ENCODE assay signal across 17 cellular contexts in genomic region chr10:89118091-89118490, GRCh38.
A peak's percentile ranks its signal among the peaks of the same experiment; 100 is the strongest.
DNase-seq lines count a peak whose midpoint lies in the region; ATAC-seq and TF ChIP-seq lines count a peak whose summit lies in the region.
"Had no signal": no experiment of that assay in that cellular context is flagged by ENCODE, and none has a peak within 500 bp of the region (broad histone marks: within the 10 kb centered on the region; RNA-seq: fewer than 3 reads in every experiment).

No MANE protein-coding gene starts in this region.

- H3F3A ChIP-seq in SK-N-SH (replicated peaks; ENCODE audit: insufficient read depth) (peaks cover 12% of the 10 kb centered on the region), GM23338 (replicated peaks; ENCODE audit: low read depth) (no peaks in the 10 kb centered on the region)

- no peaks in the 10 kb centered on the region for H3K36me3 Mint-ChIP-seq in GM23338 (ENCODE audit: low read depth)
- H3K36me3 Mint-ChIP-seq: activated CD4-positive, alpha-beta memory T cell treated with anti-CD3 and anti-CD28 coated beads for 36 hours; neural progenitor cell; stimulated activated memory B cell treated with anti-CD40 and anti-IgM and Interleukin-4, amounts not matched to agents 10 μg/mL and 1 μg/mL and 100 μg/mL, for 72 hours had no signal

- no peaks in the 10 kb centered on the region for H3K9me3 ChIP-seq in SK-N-SH
- no peaks in the 10 kb centered on the region for H3K9me3 ChIP-seq in tibial nerve
- H3K9me3 ChIP-seq: esophagus squamous epithelium had no signal

- H3K4me2 ChIP-seq in SK-N-SH: no peak overlapping the region
- H3K4me2 ChIP-seq in GM23338: no peak overlapping the region
- H3K4me2 ChIP-seq: neural progenitor cell had no signal

- no peak for TF ChIP-seq CTCF in SK-N-SH (IDR thresholded peaks at IDR 0.05)
- no peak for TF ChIP-seq CTCF in RWPE1 (conservative IDR thresholded peaks at IDR 0.05; ENCODE audit: low read depth)
- no peak for TF ChIP-seq CTCF in tibial nerve (IDR thresholded peaks at IDR 0.05)
- TF ChIP-seq CTCF in GM23338 (conservative IDR thresholded peaks at IDR 0.05; ENCODE audit: low read depth in 2 of 2): no peak

- WGBS in SK-N-SH (ENCODE audit: low lambda C conversion rate): 60% methylated on average over 1 of the region's 1 CpG
- WGBS in tibial nerve, 2 donors: 94 to 97% methylated on average over 1 of the region's 1 CpG

- POLR2A ChIA-PET in SK-N-SH (lab: Yijun Ruan, JAX) (no interaction called here), RWPE1 (lab: Yijun Ruan, JAX; ENCODE audit: low non-redundant PET) (no interaction called here)

- no peak for ATAC-seq in SK-N-SH treated with all-trans-retinoic acid at 6 μM for 48 hours
- no peak for ATAC-seq in Right ventricle myocardium inferior
- ATAC-seq in GM23338: no peak
- ATAC-seq: sciatic nerve; stimulated activated memory B cell treated with anti-CD40 and anti-IgM and Interleukin-4, amounts not matched to agents 10 μg/mL and 1 μg/mL and 100 μg/mL, for 72 hours had no signal

- H2AFZ ChIP-seq in SK-N-SH (ENCODE audit: low read depth): no peak overlapping the region
- no peak overlapping the region; the same call in 1 of the 2 replicates for H2AFZ ChIP-seq in GM23338
- H2AFZ ChIP-seq: neural progenitor cell had no signal

- intact Hi-C loops in Right ventricle myocardium inferior (cut with DNase I): no loop called here

- CTCF ChIA-PET in SK-N-SH (lab: Yijun Ruan, JAX): interaction anchor here (2.2 kb wide), 1 partner anchor 88 kb away, joined by 7 read pairs; no protein-coding TSS in a partner anchor
- CTCF ChIA-PET in RWPE1 (lab: Yijun Ruan, JAX): interaction anchor here (0.7 kb wide), 1 partner anchor 54 kb away, joined by 3 read pairs; no protein-coding TSS in a partner anchor

- H3K4me3 ChIP-seq in SK-N-SH (ENCODE audit: low read depth in 2 of 2, low read length in 1 of 2) (no peak overlapping the region), tibial nerve (no peak overlapping the region), GM23338 (no peak overlapping the region)
- H3K4me3 ChIP-seq: esophagus squamous epithelium, neural progenitor cell, SK-N-MC had no signal

- no peak for DNase-seq in SK-N-SH
- peak; percentile 89 for DNase-seq in RWPE1 (ENCODE audit: low spot score)
- DNase-seq in fibroblast of peridontal ligament (ENCODE audit: extremely low read depth): peak; percentile 32
- DNase-seq in Right ventricle myocardium inferior (ENCODE audit: missing footprints): no peak
- no peak for DNase-seq in tibial nerve (ENCODE audit: low spot score in 2 of 2)
- no peak for DNase-seq in iPS-NIHi7 (ENCODE audit: extremely low spot score)
- DNase-seq in GM23338 (ENCODE audit: low spot score): no peak
- DNase-seq: activated CD4-positive, alpha-beta memory T cell treated with anti-CD3 and anti-CD28 coated beads for 36 hours; cortex of kidney; esophagus squamous epithelium; H9 had no signal

- H3K79me2 ChIP-seq in SK-N-SH (ENCODE audit: insufficient read depth) (no peaks in the 10 kb centered on the region), GM23338 (replicated peaks; ENCODE audit: insufficient read depth) (no peaks in the 10 kb centered on the region)

- H3K27ac Mint-ChIP-seq in GM23338: no peak overlapping the region
- H3K27ac Mint-ChIP-seq: activated CD4-positive, alpha-beta memory T cell treated with anti-CD3 and anti-CD28 coated beads for 36 hours; activated T-helper 1 cell treated with anti-CD3 and anti-CD28 coated beads, Interleukin-12 subunit alpha, Interleukin-12 subunit beta, Interleukin-2, Interleukin-4 antibody, amounts not matched to agents 30 ng/mL and 10 ng/mL and 1 ng/mL, durations not matched to agents 14 hours and 24 hours and 36 hours; H9; neural progenitor cell; stimulated activated memory B cell treated with anti-CD40 and anti-IgM and Interleukin-4, amounts not matched to agents 10 μg/mL and 1 μg/mL and 100 μg/mL, for 72 hours had no signal

- TF ChIP-seq EP300 in SK-N-SH (IDR thresholded peaks at IDR 0.05; ENCODE audit: borderline replicate concordance in 1 of 2, low read depth in 1 of 2, low read length in 1 of 2) (no peak), tibial nerve (IDR thresholded peaks at IDR 0.05) (no peak)

- no peak overlapping the region for H3K9ac ChIP-seq in SK-N-SH
- H3K9ac ChIP-seq: neural progenitor cell had no signal

- H4K20me1 ChIP-seq in SK-N-SH (ENCODE audit: insufficient read depth) (no peaks in the 10 kb centered on the region), GM23338 (replicated peaks; ENCODE audit: insufficient read depth) (no peaks in the 10 kb centered on the region)

- H3K27ac ChIP-seq in SK-N-SH (ENCODE audit: low read depth in 2 of 2, low read length in 1 of 2) (no peak overlapping the region), RWPE1 (no peak overlapping the region), tibial nerve (no peak overlapping the region), GM23338 (ENCODE audit: low read depth) (no peak overlapping the region)
- H3K27ac ChIP-seq: neural progenitor cell, SK-N-MC had no signal

- no peaks in the 10 kb centered on the region for H3K27me3 ChIP-seq in SK-N-SH (ENCODE audit: insufficient read depth)
- H3K27me3 ChIP-seq in tibial nerve: no peaks in the 10 kb centered on the region
- no peaks in the 10 kb centered on the region for H3K27me3 ChIP-seq in GM23338 (ENCODE audit: insufficient read depth)
- H3K27me3 ChIP-seq: esophagus squamous epithelium, neural progenitor cell had no signal

- H3K36me3 ChIP-seq in SK-N-SH (replicated peaks in 1 of 2; ENCODE audit: control insufficient read depth in 1 of 2, insufficient read depth in 2 of 2, low read length in 1 of 2) (no peaks in the 10 kb centered on the region), tibial nerve (no peaks in the 10 kb centered on the region), GM23338 (ENCODE audit: insufficient read depth) (no peaks in the 10 kb centered on the region)
- H3K36me3 ChIP-seq: esophagus squamous epithelium, neural progenitor cell had no signal

- H3K4me1 ChIP-seq in SK-N-SH (ENCODE audit: control insufficient read depth in 1 of 2, insufficient read depth in 2 of 2, low read depth in 1 of 2, low read length in 1 of 2) (peaks cover 0 to 14% of the 10 kb centered on the region in 2 experiments; a peak in 1 of 4 replicates), tibial nerve (no peaks in the 10 kb centered on the region), GM23338 (ENCODE audit: insufficient read depth) (no peaks in the 10 kb centered on the region)
- H3K4me1 ChIP-seq: neural progenitor cell had no signal

- no peaks in the 10 kb centered on the region for H3K4me1 Mint-ChIP-seq in GM23338
- H3K4me1 Mint-ChIP-seq: neural progenitor cell had no signal

- no peak overlapping the region for H3K4me3 Mint-ChIP-seq in GM23338
- H3K4me3 Mint-ChIP-seq: activated CD4-positive, alpha-beta memory T cell treated with anti-CD3 and anti-CD28 coated beads for 36 hours; activated T-helper 1 cell treated with anti-CD3 and anti-CD28 coated beads, Interleukin-12 subunit alpha, Interleukin-12 subunit beta, Interleukin-2, Interleukin-4 antibody, amounts not matched to agents 30 ng/mL and 10 ng/mL and 1 ng/mL, durations not matched to agents 14 hours and 24 hours and 36 hours; H9; neural progenitor cell; stimulated activated memory B cell treated with anti-CD40 and anti-IgM and Interleukin-4, amounts not matched to agents 10 μg/mL and 1 μg/mL and 100 μg/mL, for 72 hours had no signal

- no peaks in the 10 kb centered on the region for H3K9me3 Mint-ChIP-seq in GM23338
- H3K9me3 Mint-ChIP-seq: activated CD4-positive, alpha-beta memory T cell treated with anti-CD3 and anti-CD28 coated beads for 36 hours; activated T-helper 1 cell treated with anti-CD3 and anti-CD28 coated beads, Interleukin-12 subunit alpha, Interleukin-12 subunit beta, Interleukin-2, Interleukin-4 antibody, amounts not matched to agents 30 ng/mL and 10 ng/mL and 1 ng/mL, durations not matched to agents 14 hours and 24 hours and 36 hours; H9; neural progenitor cell had no signal

- TF ChIP-seq POLR2A in tibial nerve (IDR thresholded peaks at IDR 0.05): no peak

- TF ChIP-seq RAD21 in SK-N-SH (IDR thresholded peaks at IDR 0.05; ENCODE audit: low read length): no peak

- H3K9me2 ChIP-seq in SK-N-SH (no peaks in the 10 kb centered on the region), GM23338 (ENCODE audit: insufficient read depth) (no peaks in the 10 kb centered on the region; the same call in 1 of the 2 replicates)

- H3K27me3 Mint-ChIP-seq in GM23338 (ENCODE audit: insufficient read depth, low read depth, poor library complexity): no peaks in the 10 kb centered on the region

TF ChIP-seq in SK-N-SH, 30 proteins besides CTCF, POLR2A, EP300 and RAD21:
- TF ChIP-seq MEF2A (IDR thresholded peaks at IDR 0.05; ENCODE audit: borderline replicate concordance, low read depth) (no peak), TCF12 (IDR thresholded peaks at IDR 0.05) (peak; percentile 6; the same call in 1 of the 2 replicates)

TF ChIP-seq in SK-N-SH treated with all-trans-retinoic acid at 6 μM for 48 hours, 23 proteins besides CTCF, POLR2A, EP300 and RAD21 (continues in another document):
- TF ChIP-seq ESRRG (CRISPR knock-in tag; IDR thresholded peaks at IDR 0.05) (no peak), RARB (CRISPR knock-in tag; IDR thresholded peaks at IDR 0.05) (no peak)

TF ChIP-seq in GM23338, 12 proteins besides CTCF, POLR2A, EP300 and RAD21 (continues in another document):
- TF ChIP-seq STAT1 (IDR thresholded peaks at IDR 0.05; ENCODE audit: unreplicated experiment) (no peak), CREB1 (CRISPR knock-in tag; IDR thresholded peaks at IDR 0.05; ENCODE audit: low read depth) (no peak), ZNF114 (CRISPR knock-in tag; IDR thresholded peaks at IDR 0.05) (no peak), JUNB (IDR thresholded peaks at IDR 0.05; ENCODE audit: unreplicated experiment) (no peak)

Comparison
In these comparisons a context has a peak if more than half of its experiments do, and no peak if none do; other contexts are left out.
1. DNase-seq: peak in RWPE1 (single experiment) and fibroblast of peridontal ligament (single experiment); none in SK-N-SH (single experiment), Right ventricle myocardium inferior (single experiment), tibial nerve (0 of 2), iPS-NIHi7 (single experiment) and GM23338 (single experiment).